35 cellular contexts compared by ENCODE assay signal in the genomic region with DNA sequence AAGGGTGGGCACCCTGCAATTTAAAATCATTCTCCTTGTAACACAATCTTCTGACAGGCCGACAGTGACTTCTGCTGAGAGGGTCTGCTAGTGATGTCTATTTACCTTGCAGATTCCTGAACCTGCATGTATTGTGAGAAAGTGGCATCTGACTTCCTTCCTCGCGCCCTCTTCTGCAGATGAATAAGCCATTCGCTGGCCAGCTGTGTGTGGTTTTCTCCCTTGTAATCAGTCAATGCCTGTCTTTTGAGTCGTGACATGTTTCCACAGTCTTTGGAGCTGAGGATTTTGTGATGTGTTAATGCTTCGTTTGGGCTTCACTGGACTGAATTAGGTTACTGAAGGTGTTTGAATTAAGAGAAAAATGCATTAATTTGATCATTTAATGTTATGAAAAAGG.
DNase-seq lines count a peak whose midpoint lies in the region; ATAC-seq, FAIRE-seq and TF ChIP-seq lines count a peak whose summit lies in the region.
"Had no signal": no experiment of that assay in that cellular context is flagged by ENCODE, and none has a peak within 500 bp of the region (broad histone marks: within the 10 kb centered on the region; RNA-seq: fewer than 3 reads in every experiment).

No MANE protein-coding gene starts in this region.

- H3K27ac Mint-ChIP-seq in H9 (peak overlapping the region in 1 of 3 experiments; percentile 74; a peak in 3 of 7 replicates), mesothelial cell of epicardium (no peak overlapping the region)
- H3K27ac Mint-ChIP-seq: activated B cell treated with CpG ODN at 0.5 μM for 24 hours; immature natural killer cell; stimulated activated memory B cell treated with anti-CD40 and anti-IgM and Interleukin-4, amounts not matched to agents 10 μg/mL and 1 μg/mL and 100 μg/mL, for 72 hours; T-helper 2 cell treated with Interferon-gamma antibody and Interleukin-4, amounts not matched to agents 5 μg/mL and 100 μg/mL, for 36 hours had no signal

- H3K56ac ChIP-seq in H9 (ENCODE audit: insufficient read length, low read depth, low read length) = no peak overlapping the region

- no peak overlapping the region for H2AK5ac ChIP-seq in H9 (ENCODE audit: insufficient read length, low read length)

- H3K27ac ChIP-seq in H9 (ENCODE audit: insufficient read length, low read depth, low read length) (no peak overlapping the region), right lobe of liver (no peak overlapping the region)
- H3K27ac ChIP-seq: BLaER1 treated with 17β-estradiol and CSF1 and Interleukin-3, amounts not matched to agents 10 nM and 100 nM; heart left ventricle; neutrophil; psoas muscle; skin epidermis; thoracic aorta had no signal

- intact Hi-C loops in right lobe of liver (cut with DNase I) = no loop called here

- no peaks in the 10 kb centered on the region for H3K36me3 ChIP-seq in bronchial epithelial cell (ENCODE audit: control insufficient read depth, insufficient read depth, low read length)
- no peaks in the 10 kb centered on the region for H3K36me3 ChIP-seq in right lobe of liver
- H3K36me3 ChIP-seq: BLaER1 treated with 17β-estradiol and CSF1 and Interleukin-3, amounts not matched to agents 10 nM and 100 nM; heart left ventricle; MG63; neutrophil; thoracic aorta had no signal

- H3K4me3 ChIP-seq in bronchial epithelial cell (ENCODE audit: low read depth, low read length) (no peak overlapping the region), right lobe of liver (no peak overlapping the region)
- H3K4me3 ChIP-seq: BLaER1 treated with 17β-estradiol and CSF1 and Interleukin-3, amounts not matched to agents 10 nM and 100 nM; heart left ventricle; K562; MG63; psoas muscle; skin epidermis; thoracic aorta had no signal

- H3K4ac ChIP-seq in H9 (ENCODE audit: low read depth, low read length) = no peak overlapping the region

- no peaks in the 10 kb centered on the region for H3K9me3 Mint-ChIP-seq in H9
- no peaks in the 10 kb centered on the region for H3K9me3 Mint-ChIP-seq in mesothelial cell of epicardium
- H3K9me3 Mint-ChIP-seq: activated B cell treated with CpG ODN at 0.5 μM for 24 hours; stimulated activated memory B cell treated with anti-CD40 and anti-IgM and Interleukin-4, amounts not matched to agents 10 μg/mL and 1 μg/mL and 100 μg/mL, for 72 hours; T-helper 2 cell treated with Interferon-gamma antibody and Interleukin-4, amounts not matched to agents 5 μg/mL and 100 μg/mL, for 36 hours had no signal

- no peak overlapping the region for H2BK120ac ChIP-seq in H9 (ENCODE audit: low read depth, low read length, poor library complexity, severe bottlenecking)

- WGBS in H9 (ENCODE audit: extremely low coverage, insufficient read length, low lambda C conversion rate) = no CpG with 5 or more reads among the region's 6 CpGs
- 5% methylated on average over 6 of the region's 6 CpGs for WGBS in right lobe of liver (ENCODE audit: insufficient coverage, low coverage, low lambda C conversion rate, missing lambda C conversion rate)

- no peak overlapping the region for H3K4me2 ChIP-seq in H9 (ENCODE audit: insufficient read depth, insufficient read length, low read length)
- H3K4me2 ChIP-seq: BLaER1 treated with 17β-estradiol and CSF1 and Interleukin-3, amounts not matched to agents 10 nM and 100 nM had no signal

- H3K4me1 Mint-ChIP-seq in H9 (peaks cover 14 to 18% of the 10 kb centered on the region in 2 experiments), mesothelial cell of epicardium (no peaks in the 10 kb centered on the region)
- H3K4me1 Mint-ChIP-seq: activated B cell treated with CpG ODN at 0.5 μM for 24 hours; immature natural killer cell; stimulated activated memory B cell treated with anti-CD40 and anti-IgM and Interleukin-4, amounts not matched to agents 10 μg/mL and 1 μg/mL and 100 μg/mL, for 72 hours had no signal

- no peak for FAIRE-seq in bronchial epithelial cell (lab: Jason Lieb, UNC)
- FAIRE-seq: endothelial cell of umbilical vein, H54, K562 had no signal

- no peak overlapping the region for H2BK12ac ChIP-seq in H9 (ENCODE audit: insufficient read length, low read depth, low read length)

- no peak overlapping the region for H3T11ph ChIP-seq in H9 (ENCODE audit: low read length)

- H4K91ac ChIP-seq in H9 (ENCODE audit: insufficient read length, low read depth, low read length) = no peak overlapping the region

- no peak for TF ChIP-seq CTCF in H9 (conservative IDR thresholded peaks at IDR 0.05)
- TF ChIP-seq CTCF in bronchial epithelial cell (IDR thresholded peaks at IDR 0.05; ENCODE audit: insufficient read depth, low read length, severe bottlenecking) = no peak
- TF ChIP-seq CTCF in right lobe of liver (IDR thresholded peaks at IDR 0.05) = no peak
- TF ChIP-seq CTCF in mesothelial cell of epicardium (IDR thresholded peaks at IDR 0.05; ENCODE audit: unreplicated experiment) = no peak

- H3K18ac ChIP-seq in H9 (ENCODE audit: insufficient read length, low read depth, low read length) = no peak overlapping the region

- H3K36me3 Mint-ChIP-seq in H9 (ENCODE audit: insufficient read depth in 1 of 3, low read depth in 3 of 3) (no peaks in the 10 kb centered on the region), mesothelial cell of epicardium (no peaks in the 10 kb centered on the region)
- H3K36me3 Mint-ChIP-seq: immature natural killer cell; stimulated activated memory B cell treated with anti-CD40 and anti-IgM and Interleukin-4, amounts not matched to agents 10 μg/mL and 1 μg/mL and 100 μg/mL, for 72 hours had no signal

- peaks cover 3% of the 10 kb centered on the region; the same call in 1 of the 2 replicates for H3K4me1 ChIP-seq in H9 (ENCODE audit: insufficient read depth, low read length)
- no peaks in the 10 kb centered on the region for H3K4me1 ChIP-seq in right lobe of liver
- H3K4me1 ChIP-seq: BLaER1 treated with 17β-estradiol and CSF1 and Interleukin-3, amounts not matched to agents 10 nM and 100 nM; heart left ventricle; psoas muscle had no signal

- ATAC-seq in GM18873 (IDR thresholded peaks at IDR 0.05; ENCODE audit: low FRiP score, unreplicated experiment) = peak; percentile 35
- ATAC-seq in right lobe of liver = no peak
- ATAC-seq in HG02798 (IDR thresholded peaks at IDR 0.05; ENCODE audit: poor library complexity, unreplicated experiment) = no peak
- ATAC-seq: heart left ventricle; K562; psoas muscle; SK-N-SH treated with all-trans-retinoic acid at 6 μM for 48 hours; stimulated activated memory B cell treated with anti-CD40 and anti-IgM and Interleukin-4, amounts not matched to agents 10 μg/mL and 1 μg/mL and 100 μg/mL, for 72 hours had no signal

- no peaks in the 10 kb centered on the region for H4K20me1 ChIP-seq in H9 (ENCODE audit: control insufficient read depth, insufficient read depth, insufficient read length)
- H4K20me1 ChIP-seq: BLaER1 treated with 17β-estradiol and CSF1 and Interleukin-3, amounts not matched to agents 10 nM and 100 nM had no signal

- H3K79me2 ChIP-seq in H9 (ENCODE audit: insufficient read depth, low read length) = no peaks in the 10 kb centered on the region

- H4K5ac ChIP-seq in H9 (ENCODE audit: insufficient read length, low read depth, low read length) = no peak overlapping the region

- no peaks in the 10 kb centered on the region for H3K79me1 ChIP-seq in H9 (ENCODE audit: insufficient read depth, low read depth, low read length, poor library complexity, severe bottlenecking)

- no peak overlapping the region for H3K23ac ChIP-seq in H9 (ENCODE audit: insufficient read length, low read depth, low read length)

- no peak overlapping the region for H2BK15ac ChIP-seq in H9 (ENCODE audit: low read depth, low read length)

- no peak overlapping the region for H2BK5ac ChIP-seq in H9 (ENCODE audit: insufficient read length, low read length)

- no peak overlapping the region for H2AFZ ChIP-seq in H9 (ENCODE audit: low read length)

- no peak overlapping the region for H3K4me3 Mint-ChIP-seq in H9
- H3K4me3 Mint-ChIP-seq in mesothelial cell of epicardium = no peak overlapping the region
- H3K4me3 Mint-ChIP-seq: activated B cell treated with CpG ODN at 0.5 μM for 24 hours; immature natural killer cell; stimulated activated memory B cell treated with anti-CD40 and anti-IgM and Interleukin-4, amounts not matched to agents 10 μg/mL and 1 μg/mL and 100 μg/mL, for 72 hours; T-helper 2 cell treated with Interferon-gamma antibody and Interleukin-4, amounts not matched to agents 5 μg/mL and 100 μg/mL, for 36 hours had no signal

- no peaks in the 10 kb centered on the region for H3K9me3 ChIP-seq in H9 (ENCODE audit: control insufficient read depth, low read depth, low read length)
- no peaks in the 10 kb centered on the region for H3K9me3 ChIP-seq in right lobe of liver
- H3K9me3 ChIP-seq: BLaER1 treated with 17β-estradiol and CSF1 and Interleukin-3, amounts not matched to agents 10 nM and 100 nM; heart left ventricle; MG63; neutrophil; psoas muscle; thoracic aorta had no signal

- no peak overlapping the region for H2BK20ac ChIP-seq in H9 (ENCODE audit: low read depth, low read length, poor library complexity, severe bottlenecking)

- no peaks in the 10 kb centered on the region for H3K23me2 ChIP-seq in H9 (ENCODE audit: insufficient read length, low read depth, low read length, poor library complexity, severe bottlenecking)

- peak; percentile 40 for DNase-seq in H9
- peak; percentile 25 for DNase-seq in bronchial epithelial cell (ENCODE audit: low read depth)
- DNase-seq in lung microvascular endothelial cell (ENCODE audit: low read depth in 2 of 2) = peak; percentile 7 to 37
- DNase-seq in right lobe of liver = no peak
- no peak for DNase-seq in mesothelial cell of epicardium (ENCODE audit: low spot score in 2 of 2, unreplicated experiment in 2 of 2)
- no peak for DNase-seq in GM19238 (ENCODE audit: insufficient read length, low spot score)
- DNase-seq: ACHN; activated B cell treated with CpG ODN at 0.5 μM for 24 hours; activated naive CD4-positive, alpha-beta T cell; activated T-cell treated with anti-CD3 and anti-CD28 coated beads, Interleukin-2, amount 50 U/mL, for 1 hour; amniotic stem cell; Calu3; caudate nucleus; dermis blood vessel endothelial cell; EL; heart left ventricle; immature natural killer cell; MG63; NCI-H1436; NCI-H524 treated with DMSO at 0.1 percent for 48 hours; psoas muscle; RPMI8226; stimulated activated CD4-positive, alpha-beta T cell treated with anti-CD3 and anti-CD28 coated beads, Interleukin-1b, Interleukin-23, amount 100 ng/mL, for 48 hours had no signal

- H3K27me3 Mint-ChIP-seq in H9 (ENCODE audit: low read depth) (no peaks in the 10 kb centered on the region), mesothelial cell of epicardium (ENCODE audit: low read depth) (peaks cover 11% of the 10 kb centered on the region)
- H3K27me3 Mint-ChIP-seq: activated B cell treated with CpG ODN at 0.5 μM for 24 hours; stimulated activated memory B cell treated with anti-CD40 and anti-IgM and Interleukin-4, amounts not matched to agents 10 μg/mL and 1 μg/mL and 100 μg/mL, for 72 hours had no signal

- no peak overlapping the region for H4K8ac ChIP-seq in H9 (replicated peaks; ENCODE audit: insufficient read length, low read depth, low read length)

- no peak overlapping the region for H3K9ac ChIP-seq in H9 (ENCODE audit: extremely low read depth, insufficient read length, low read length)
- H3K9ac ChIP-seq: BLaER1 treated with 17β-estradiol and CSF1 and Interleukin-3, amounts not matched to agents 10 nM and 100 nM had no signal

- no peak overlapping the region for H3K14ac ChIP-seq in H9 (ENCODE audit: insufficient read depth, low read length)

- no peak for TF ChIP-seq POLR2A in right lobe of liver (IDR thresholded peaks at IDR 0.05)

- no peaks in the 10 kb centered on the region for H3K27me3 ChIP-seq in H9 (ENCODE audit: insufficient read depth, low read length)
- H3K27me3 ChIP-seq in bronchial epithelial cell (ENCODE audit: control insufficient read depth, insufficient read depth, low read length) = no peaks in the 10 kb centered on the region
- H3K27me3 ChIP-seq in right lobe of liver = no peaks in the 10 kb centered on the region
- H3K27me3 ChIP-seq: BLaER1 treated with 17β-estradiol and CSF1 and Interleukin-3, amounts not matched to agents 10 nM and 100 nM; heart left ventricle; MG63; neutrophil had no signal

Comparison
In these comparisons a context has a peak if more than half of its experiments do, and no peak if none do; other contexts are left out.
1. DNase-seq: peak in H9 (single experiment), bronchial epithelial cell (single experiment) and lung microvascular endothelial cell (2 of 2); none in right lobe of liver (0 of 3), mesothelial cell of epicardium (0 of 2) and GM19238 (single experiment).